In the genomic region with DNA sequence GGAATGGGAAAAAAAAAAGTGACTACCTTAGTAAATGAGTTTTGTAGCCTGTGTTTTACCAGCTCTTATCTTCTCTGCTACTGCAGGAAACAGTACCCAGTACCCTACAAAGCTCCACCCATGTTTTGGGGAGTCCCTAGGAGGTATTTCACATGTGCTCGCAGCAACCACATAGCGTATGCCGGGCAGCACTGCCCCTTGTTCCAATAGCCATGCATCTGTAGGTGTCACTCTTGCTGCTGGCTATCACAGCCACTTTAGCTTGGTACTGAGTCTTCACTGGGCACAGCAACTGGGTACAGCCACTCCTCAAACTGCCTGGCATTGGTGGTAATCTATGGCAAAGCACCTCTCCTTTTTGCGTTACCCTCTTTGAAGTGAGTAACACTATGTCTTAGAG, we compare ENCODE assay signal across 8 cellular contexts. TPM values are rescaled to one million over a fixed set of nuclear protein-coding genes. Genes with fewer than 3 reads are reported as not detected.
DNase-seq lines count a peak whose midpoint lies in the region; ATAC-seq and TF ChIP-seq lines count a peak whose summit lies in the region.

No MANE protein-coding gene starts in this region.

- peak overlapping the region; percentile 5 for H3K27ac Mint-ChIP-seq in activated CD4-positive, alpha-beta memory T cell treated with anti-CD3 and anti-CD28 coated beads, Interleukin-2, amount 10 ng/mL, durations not matched to agents 7 days and 5 days
- H3K27ac Mint-ChIP-seq in natural killer cell, result peak overlapping the region; percentile 86 to 91

- no peak for ATAC-seq in DND-41 (ENCODE audit: insufficient read depth, low read depth)
- ATAC-seq in natural killer cell, result peak in 1 of 3 donors; percentile 22

- no peak overlapping the region for H3K4me3 ChIP-seq in DND-41 (ENCODE audit: low read depth in 1 of 2, low read length in 2 of 2)

- H3K27me3 ChIP-seq in DND-41 (ENCODE audit: insufficient read depth, low read length, poor library complexity), result no peaks in the 10 kb centered on the region

- H3K4me1 Mint-ChIP-seq in activated CD4-positive, alpha-beta memory T cell treated with anti-CD3 and anti-CD28 coated beads, Interleukin-2, amount 10 ng/mL, durations not matched to agents 7 days and 5 days, result peaks cover 36% of the 10 kb centered on the region
- peaks cover 42 to 51% of the 10 kb centered on the region in 2 donors for H3K4me1 Mint-ChIP-seq in natural killer cell

- DNase-seq in DND-41 (no peak), natural killer cell (no peak), retina (no peak), NCI-H2029 treated with DMSO at 0.1 percent for 48 hours (lab: John Stamatoyannopoulos, UW) (no peak), activated gamma-delta T cell treated with Interleukin-2 at 50 U/mL for 16 hours (no peak), HK-2 (ENCODE audit: unreplicated experiment) (no peak)
- DNase-seq in activated CD4-positive, alpha-beta memory T cell treated with anti-CD3 and anti-CD28 coated beads, Interleukin-2, amount 10 ng/mL, durations not matched to agents 7 days and 5 days, result peak; percentile 42

- H3K9me3 ChIP-seq in DND-41 (ENCODE audit: insufficient read depth, low read length, severe bottlenecking), result no peaks in the 10 kb centered on the region

- no peak overlapping the region for H3K27ac ChIP-seq in DND-41 (ENCODE audit: low read length)

- peak overlapping the region; percentile 0 for H3K4me3 Mint-ChIP-seq in activated CD4-positive, alpha-beta memory T cell treated with anti-CD3 and anti-CD28 coated beads, Interleukin-2, amount 10 ng/mL, durations not matched to agents 7 days and 5 days
- peak overlapping the region; percentile 55 for H3K4me3 Mint-ChIP-seq in natural killer cell

- no peaks in the 10 kb centered on the region for H3K9me3 Mint-ChIP-seq in activated CD4-positive, alpha-beta memory T cell treated with anti-CD3 and anti-CD28 coated beads, Interleukin-2, amount 10 ng/mL, durations not matched to agents 7 days and 5 days
- H3K9me3 Mint-ChIP-seq in natural killer cell, result no peaks in the 10 kb centered on the region

- peak overlapping the region; percentile 28 for H2AFZ ChIP-seq in DND-41 (ENCODE audit: low read depth, low read length)

- H3K4me1 ChIP-seq in DND-41 (ENCODE audit: insufficient read depth, low read length), result peaks cover 34% of the 10 kb centered on the region

- no peak overlapping the region for H3K9ac ChIP-seq in DND-41 (ENCODE audit: low read depth, low read length)

- no peak overlapping the region for H3K4me2 ChIP-seq in DND-41 (ENCODE audit: insufficient read depth, low read length)

- no peak for TF ChIP-seq CTCF in DND-41 (IDR thresholded peaks at IDR 0.05; ENCODE audit: borderline replicate concordance, extremely low read depth, low read length, poor library complexity, severe bottlenecking)
- 0 out of 2 replicates have a peak, but pooled peaks have one; percentile 7 for TF ChIP-seq CTCF in LNCAP (IDR thresholded peaks at IDR 0.05)
- TF ChIP-seq CTCF in natural killer cell (IDR thresholded peaks at IDR 0.05), result no peak

- peaks cover 13% of the 10 kb centered on the region for H3K27me3 Mint-ChIP-seq in activated CD4-positive, alpha-beta memory T cell treated with anti-CD3 and anti-CD28 coated beads, Interleukin-2, amount 10 ng/mL, durations not matched to agents 7 days and 5 days
- H3K27me3 Mint-ChIP-seq in natural killer cell (ENCODE audit: low read depth in 2 of 2), result no peaks in the 10 kb centered on the region

- POLR2A ChIA-PET in activated CD4-positive, alpha-beta memory T cell treated with anti-CD3 and anti-CD28 coated beads, Interleukin-2, amount 10 ng/mL, durations not matched to agents 7 days and 5 days (lab: Charles Lee), result interaction anchor here (0.6 to 3.2 kb wide), 8 partner anchors 12 to 474 kb away, joined by 3 to 22 read pairs (median 4); partner anchors contain the start of genes MDM2 and RAP1B

- H3K36me3 Mint-ChIP-seq in activated CD4-positive, alpha-beta memory T cell treated with anti-CD3 and anti-CD28 coated beads, Interleukin-2, amount 10 ng/mL, durations not matched to agents 7 days and 5 days (ENCODE audit: low read depth), result no peaks in the 10 kb centered on the region
- H3K36me3 Mint-ChIP-seq in natural killer cell, result no peaks in the 10 kb centered on the region

- no peaks in the 10 kb centered on the region for H4K20me1 ChIP-seq in DND-41 (ENCODE audit: insufficient read depth, low read length)

- peaks cover 4% of the 10 kb centered on the region; the same call in 1 of the 2 replicates for H3K36me3 ChIP-seq in DND-41 (ENCODE audit: insufficient read depth, low read length)

- peaks cover 16% of the 10 kb centered on the region for H3K79me2 ChIP-seq in DND-41 (ENCODE audit: insufficient read depth, low read length)

- intact Hi-C loops in natural killer cell (cut with micrococcal nuclease), result loop anchor here (5.0 kb wide), 1 partner anchor 92 kb away; no protein-coding TSS in a partner anchor

- CTCF ChIA-PET in activated CD4-positive, alpha-beta memory T cell treated with anti-CD3 and anti-CD28 coated beads, Interleukin-2, amount 10 ng/mL, durations not matched to agents 7 days and 5 days (lab: Charles Lee), result interaction anchor here (0.7 to 1.4 kb wide), 6 partner anchors 14 to 380 kb away, joined by 3 to 4 read pairs (median 3); no protein-coding TSS in a partner anchor

RNA-seq across cellular contexts. Expression of gene MDM1, which starts 2.0 kb away (rescaled TPM):
- 10 to 100 TPM; 21.8 to 24.4 TPM for total RNA-seq in activated CD4-positive, alpha-beta memory T cell treated with anti-CD3 and anti-CD28 coated beads, Interleukin-2, amount 10 ng/mL, durations not matched to agents 7 days and 5 days
- total RNA-seq in natural killer cell, result 10 to 100 TPM; 21.3 to 36.2 (median 26.5) TPM
